ENCODE assay signal across 15 cellular contexts in the genomic region with DNA sequence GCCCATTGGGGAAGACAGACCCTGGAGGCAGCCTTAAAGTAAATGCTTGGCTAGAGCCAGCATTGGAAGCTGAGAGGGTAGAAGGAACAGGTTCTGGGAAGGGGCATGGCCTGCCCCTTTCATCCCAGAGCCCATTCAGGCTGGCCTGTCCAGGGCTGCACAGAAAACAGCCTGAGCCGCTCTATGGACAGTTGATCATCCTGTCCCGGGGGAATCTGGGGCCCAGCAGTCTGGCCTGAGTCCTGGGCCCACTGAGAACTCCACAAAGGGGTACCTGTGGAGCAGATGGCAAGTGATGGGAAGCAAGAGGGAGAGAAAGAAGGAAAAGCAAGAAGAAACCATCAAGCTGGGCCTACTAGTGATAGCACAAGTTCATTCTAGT. TPM values are rescaled to one million over a fixed set of nuclear protein-coding genes. Genes with fewer than 3 reads are reported as not detected.
A peak's percentile ranks its signal among the peaks of the same experiment; 100 is the strongest.
DNase-seq lines count a peak whose midpoint lies in the region; ATAC-seq and TF ChIP-seq lines count a peak whose summit lies in the region.
"Had no signal": no experiment of that assay in that cellular context is flagged by ENCODE, and none has a peak within 500 bp of the region (broad histone marks: within the 10 kb centered on the region; RNA-seq: fewer than 3 reads in every experiment).

No MANE protein-coding gene starts in this region.

- intact Hi-C loops in upper lobe of right lung (cut with DNase I): no loop called here

- H4K20me1 ChIP-seq in osteoblast (ENCODE audit: insufficient read depth, low read length): no peaks in the 10 kb centered on the region

- peak overlapping the region; percentile 26 for H3K27ac ChIP-seq in caudate nucleus (ENCODE audit: low read depth, low read length)
- H3K27ac ChIP-seq in osteoblast (ENCODE audit: low read depth, low read length): no peak overlapping the region
- H3K27ac ChIP-seq in upper lobe of right lung: no peak overlapping the region
- no peak overlapping the region for H3K27ac ChIP-seq in upper lobe of left lung
- H3K27ac ChIP-seq: C4-2B had no signal

- H3K79me2 ChIP-seq in osteoblast (ENCODE audit: insufficient read depth, low read length): no peaks in the 10 kb centered on the region

- TF ChIP-seq CTCF in osteoblast (IDR thresholded peaks at IDR 0.05; ENCODE audit: extremely low read depth, low read depth, low read length) (no peak), upper lobe of right lung (IDR thresholded peaks at IDR 0.05) (no peak), upper lobe of left lung (IDR thresholded peaks at IDR 0.05) (no peak)

- H3K9me3 ChIP-seq in osteoblast (ENCODE audit: low read depth, low read length) (no peaks in the 10 kb centered on the region), upper lobe of right lung (no peaks in the 10 kb centered on the region), upper lobe of left lung (no peaks in the 10 kb centered on the region)
- H3K9me3 ChIP-seq: BE2C, HAP-1 had no signal

- H2AFZ ChIP-seq in osteoblast (ENCODE audit: low read length): no peak overlapping the region

- no peak overlapping the region for H3K4me2 ChIP-seq in osteoblast (ENCODE audit: insufficient read depth, low read length)

- H3K27me3 ChIP-seq in osteoblast (ENCODE audit: insufficient read depth, low read length): no peaks in the 10 kb centered on the region
- no peaks in the 10 kb centered on the region for H3K27me3 ChIP-seq in upper lobe of right lung
- no peaks in the 10 kb centered on the region for H3K27me3 ChIP-seq in upper lobe of left lung
- H3K27me3 ChIP-seq: BE2C had no signal

- 90 to 94% methylated on average over 2 of the region's 2 CpGs for WGBS in upper lobe of left lung, 2 donors

- ATAC-seq in upper lobe of right lung (no peak), GM18861 (IDR thresholded peaks at IDR 0.05; ENCODE audit: unreplicated experiment) (no peak), GM21717 (IDR thresholded peaks at IDR 0.05; ENCODE audit: unreplicated experiment) (no peak), upper lobe of left lung (ENCODE audit: low FRiP score in 2 of 2) (no peak)
- ATAC-seq: HepG2 had no signal

- no peaks in the 10 kb centered on the region for H3K36me3 ChIP-seq in osteoblast (ENCODE audit: insufficient read depth, low read length)
- no peaks in the 10 kb centered on the region for H3K36me3 ChIP-seq in upper lobe of right lung
- no peaks in the 10 kb centered on the region for H3K36me3 ChIP-seq in upper lobe of left lung
- H3K36me3 ChIP-seq: BE2C, HAP-1 had no signal

- no peak for TF ChIP-seq EP300 in upper lobe of left lung (IDR thresholded peaks at IDR 0.05)

- H3K4me1 ChIP-seq in osteoblast (ENCODE audit: insufficient read depth, low read length) (no peaks in the 10 kb centered on the region), upper lobe of right lung (no peaks in the 10 kb centered on the region), upper lobe of left lung (no peaks in the 10 kb centered on the region)
- H3K4me1 ChIP-seq: BE2C, HAP-1 had no signal

- DNase-seq in caudate nucleus (lab: John Stamatoyannopoulos, UW): no peak
- DNase-seq in islet precursor cell: peak; percentile 25
- DNase-seq in osteoblast (ENCODE audit: insufficient read length, low spot score, missing footprints): peak; percentile 60
- DNase-seq in upper lobe of right lung: peak; percentile 31
- DNase-seq in upper lobe of left lung: no peak
- DNase-seq: BE2C; CD4-positive, alpha-beta memory T cell; DMS153; DMS79 treated with DMSO at 0.1 percent for 48 hours; EL had no signal

- no peak overlapping the region for H3K4me3 ChIP-seq in osteoblast (ENCODE audit: insufficient read depth, low read length)
- H3K4me3 ChIP-seq in upper lobe of right lung: no peak overlapping the region
- H3K4me3 ChIP-seq in upper lobe of left lung: no peak overlapping the region
- H3K4me3 ChIP-seq: HAP-1 had no signal

- no peak for TF ChIP-seq POLR2A in upper lobe of left lung (IDR thresholded peaks at IDR 0.05)

RNA-seq across cellular contexts. Expression of a gene that starts 13.2 kb away (rescaled TPM):
- total RNA-seq in osteoblast (1.5 and 1.8 TPM in 2 replicates), upper lobe of right lung (3.5 TPM), upper lobe of left lung (1 to 10 TPM; 1.2 to 7.2 (median 2.8) TPM)

RNA-seq across cellular contexts. Expression of a gene that starts 28.0 kb away (rescaled TPM):
- under 0.01 TPM in 1 of 2 replicates, not detected in the other for total RNA-seq in osteoblast
- total RNA-seq in upper lobe of right lung: not detected
- not detected for total RNA-seq in upper lobe of left lung
- total RNA-seq: CD4-positive, alpha-beta memory T cell; HepG2 had no signal

RNA-seq across cellular contexts. Expression of a gene that starts 50.8 kb away (rescaled TPM):
- total RNA-seq in osteoblast (16.5 and 19.5 TPM in 2 replicates), upper lobe of right lung (16.6 TPM), upper lobe of left lung (10 to 100 TPM in 4 of 6 donors, 1 to 10 TPM in 2; 7.3 to 19.3 (median 14.1) TPM)

Comparison
In these comparisons a context has a peak if more than half of its experiments do, and no peak if none do; other contexts are left out.
1. DNase-seq: peak in islet precursor cell (single experiment), osteoblast (single experiment) and upper lobe of right lung (single experiment); none in caudate nucleus (0 of 61) and upper lobe of left lung (0 of 2).